In genomic region chr15:92095691-92096090, GRCh38 we compare ENCODE assay signal across 8 cellular contexts.
DNase-seq lines count a peak whose midpoint lies in the region; ATAC-seq and TF ChIP-seq lines count a peak whose summit lies in the region.

No MANE protein-coding gene starts in this region.

- TF ChIP-seq CTCF in CD14-positive monocyte (IDR thresholded peaks at IDR 0.05): no peak

- peaks cover 28 to 40% of the 10 kb centered on the region in 2 donors for H3K36me3 Mint-ChIP-seq in CD14-positive monocyte
- H3K36me3 Mint-ChIP-seq in T-helper 1 cell treated with Interleukin-12 subunit alpha and Interleukin-12 subunit beta and Interleukin-4 antibody, amounts not matched to agents 30 μg/mL and 1 μg/mL, for 36 hours (ENCODE audit: low read depth): peaks cover 17% of the 10 kb centered on the region

- H3K9me3 Mint-ChIP-seq in CD14-positive monocyte: peaks cover 0 to 2% (median 0%) of the 10 kb centered on the region in 7 donors
- no peaks in the 10 kb centered on the region for H3K9me3 Mint-ChIP-seq in T-helper 1 cell treated with Interleukin-12 subunit alpha and Interleukin-12 subunit beta and Interleukin-4 antibody, amounts not matched to agents 30 μg/mL and 1 μg/mL, for 36 hours

- peaks cover 55% of the 10 kb centered on the region for H3K4me1 Mint-ChIP-seq in CD14-positive monocyte
- H3K4me1 Mint-ChIP-seq in T-helper 1 cell treated with Interleukin-12 subunit alpha and Interleukin-12 subunit beta and Interleukin-4 antibody, amounts not matched to agents 30 μg/mL and 1 μg/mL, for 36 hours (ENCODE audit: low read depth): peaks cover 40% of the 10 kb centered on the region

- H3K4me3 Mint-ChIP-seq in CD14-positive monocyte: peak overlapping the region in 1 of 2 donors; percentile 65
- peak overlapping the region; percentile 14 for H3K4me3 Mint-ChIP-seq in T-helper 1 cell treated with Interleukin-12 subunit alpha and Interleukin-12 subunit beta and Interleukin-4 antibody, amounts not matched to agents 30 μg/mL and 1 μg/mL, for 36 hours

- H3K27ac Mint-ChIP-seq in CD14-positive monocyte: peak overlapping the region; percentile 68 to 87 (median 78)
- H3K27ac Mint-ChIP-seq in T-helper 1 cell treated with Interleukin-12 subunit alpha and Interleukin-12 subunit beta and Interleukin-4 antibody, amounts not matched to agents 30 μg/mL and 1 μg/mL, for 36 hours: peak overlapping the region; percentile 61

- DNase-seq in CD14-positive monocyte (ENCODE audit: low spot score) (no peak), COLO829 (ENCODE audit: low spot score) (no peak), Right ventricle myocardium superior (no peak), NCI-H2107 treated with DMSO at 0.1 percent for 48 hours (lab: John Stamatoyannopoulos, UW; ENCODE audit: unreplicated experiment) (no peak), mucosa of gallbladder (ENCODE audit: low spot score) (no peak)

- ATAC-seq in GM19023 (IDR thresholded peaks at IDR 0.05; ENCODE audit: unreplicated experiment): peak; percentile 69
- ATAC-seq in HG02973 (IDR thresholded peaks at IDR 0.05; ENCODE audit: unreplicated experiment): peak; percentile 71
- ATAC-seq in Right ventricle myocardium superior (ENCODE audit: poor library complexity): no peak

- intact Hi-C loops in CD14-positive monocyte (cut with micrococcal nuclease) (no loop called here), Right ventricle myocardium superior (cut with DNase I) (loop anchor here (5.0 to 10.0 kb wide), 3 partner anchors 112 to 289 kb away; no protein-coding TSS in a partner anchor)

- peaks cover 0 to 2% (median 0%) of the 10 kb centered on the region in 3 donors for H3K27me3 Mint-ChIP-seq in CD14-positive monocyte (ENCODE audit: low read depth in 3 of 3)
- H3K27me3 Mint-ChIP-seq in T-helper 1 cell treated with Interleukin-12 subunit alpha and Interleukin-12 subunit beta and Interleukin-4 antibody, amounts not matched to agents 30 μg/mL and 1 μg/mL, for 36 hours (ENCODE audit: low read depth): no peaks in the 10 kb centered on the region
